ENCODE assay signal across 8 cellular contexts in the genomic region with DNA sequence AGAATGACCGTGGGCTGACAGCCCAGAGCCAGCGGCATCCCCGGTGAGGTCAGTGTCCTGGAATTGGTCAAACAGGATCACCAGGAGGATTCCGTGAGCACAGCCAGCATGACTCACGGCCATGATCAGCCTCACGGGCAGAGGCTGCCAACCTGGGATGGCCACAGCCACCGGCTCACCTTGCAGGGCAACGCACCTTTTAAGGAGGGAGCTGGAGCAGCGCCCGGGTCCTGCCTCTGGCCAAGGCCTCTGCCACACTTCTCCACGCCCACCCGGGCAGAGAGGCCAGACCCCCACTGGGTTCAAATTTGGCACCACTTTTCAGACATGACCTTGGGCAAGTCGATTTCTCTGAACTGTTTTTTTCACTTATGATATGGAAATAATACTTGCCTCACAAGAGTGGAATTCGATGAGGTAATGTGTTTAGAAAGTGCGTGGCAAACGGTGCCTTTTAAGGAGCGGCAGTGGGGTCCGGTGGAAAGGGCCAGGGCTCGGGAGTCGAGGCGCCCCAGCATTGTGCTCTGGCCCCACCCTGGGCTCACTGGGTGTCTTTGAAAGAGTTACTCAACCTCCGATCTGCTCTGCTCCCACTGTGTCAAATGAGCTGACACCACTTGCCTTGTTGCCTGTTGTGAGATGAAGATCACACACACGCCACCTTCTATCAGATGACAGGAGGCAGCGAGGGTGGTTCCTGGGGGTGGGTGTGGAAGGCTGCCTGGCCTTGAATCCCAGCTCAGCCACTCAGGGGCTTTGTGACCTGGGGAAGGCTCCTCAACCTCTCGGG. TPM values are rescaled to one million over a fixed set of nuclear protein-coding genes. Genes with fewer than 3 reads are reported as not detected.
DNase-seq lines count a peak whose midpoint lies in the region; ATAC-seq, FAIRE-seq and TF ChIP-seq lines count a peak whose summit lies in the region.

No MANE protein-coding gene starts in this region.

- H3K4me3 ChIP-seq in A549 (no peak overlapping the region), dorsolateral prefrontal cortex (no peak overlapping the region), mucosa of descending colon (no peak overlapping the region)

- H3K27ac ChIP-seq in A549 (peak overlapping the region; percentile 77 to 98), dorsolateral prefrontal cortex (peak overlapping the region in 38 of 59 donors; percentile 1 to 83 (median 50))

- TF ChIP-seq RAD21 in A549 (conservative IDR thresholded peaks at IDR 0.05 in 1 of 2, IDR thresholded peaks at IDR 0.05 in 1 of 2): no peak

- peak; percentile 75 to 87 for DNase-seq in A549 (ENCODE audit: low read depth in 1 of 2, low spot score in 1 of 2)
- DNase-seq in LoVo (ENCODE audit: low spot score): peak; percentile 60
- peak in 1 of 10 donors; percentile 45 for DNase-seq in dorsolateral prefrontal cortex
- peak; percentile 62 to 82 (median 79) for DNase-seq in mucosa of descending colon
- DNase-seq in NCI-H2227 treated with DMSO at 0.1 percent for 48 hours (lab: John Stamatoyannopoulos, UW): no peak
- DNase-seq in stimulated activated CD4-positive, alpha-beta T cell treated with anti-CD3 and anti-CD28 coated beads, Interleukin-4, amount 100 ng/mL, for 1 hour: no peak

- peak overlapping the region; percentile 66 for H3K4me2 ChIP-seq in A549

- POLR2A ChIA-PET in A549 (lab: Yijun Ruan, JAX): interaction anchor here (0.9 to 1.1 kb wide), 3 partner anchors 10 to 77 kb away, joined by 3 to 5 read pairs (median 3); a partner anchor contains a TSS

- FAIRE-seq in A549 (lab: Jason Lieb, UNC): no peak

- peak in 1 of 2 experiments; percentile 65; a peak in 1 of 5 replicates for TF ChIP-seq EP300 in A549 (IDR thresholded peaks at IDR 0.05)

- intact Hi-C loops in dorsolateral prefrontal cortex (cut with DNase I): no loop called here
- intact Hi-C loops in mucosa of descending colon (cut with DNase I, micrococcal nuclease): no loop called here

- 9% methylated on average over 13 of the region's 25 CpGs for WGBS in A549 (ENCODE audit: missing lambda C conversion rate)

- TF ChIP-seq CTCF in A549 (IDR thresholded peaks at IDR 0.05): no peak
- TF ChIP-seq CTCF in dorsolateral prefrontal cortex (IDR thresholded peaks at IDR 0.05 in 54 of 56, conservative IDR thresholded peaks at IDR 0.05 in 2 of 56; ENCODE audit: low read depth in 1 of 56, partially characterized antibody in 56 of 56): no peak
- no peak for TF ChIP-seq CTCF in mucosa of descending colon (IDR thresholded peaks at IDR 0.05)

- H3K4me1 ChIP-seq in A549 (peaks cover 89% of the 10 kb centered on the region), mucosa of descending colon (ENCODE audit: low read depth) (peaks cover 23% of the 10 kb centered on the region)

- H3K27me3 ChIP-seq in dorsolateral prefrontal cortex: no peaks in the 10 kb centered on the region

- ATAC-seq in A549 (peak; percentile 77 to 80), mucosa of descending colon (peak; percentile 84), GM19328 (IDR thresholded peaks at IDR 0.05; ENCODE audit: unreplicated experiment) (no peak), HG03280 (IDR thresholded peaks at IDR 0.05; ENCODE audit: unreplicated experiment) (no peak)

- no peaks in the 10 kb centered on the region for H3K36me3 ChIP-seq in mucosa of descending colon (ENCODE audit: low read depth)

- CTCF ChIA-PET in A549 (lab: Yijun Ruan, JAX): interaction anchor here (1.4 to 11.3 kb wide), 3 partner anchors 11 to 164 kb away, joined by 3 to 113 read pairs (median 5); no protein-coding TSS in a partner anchor

- TF ChIP-seq POLR2A in A549 (IDR thresholded peaks at IDR 0.05; ENCODE audit: low read length): no peak

- H3K9me3 ChIP-seq in A549: no peaks in the 10 kb centered on the region
- no peaks in the 10 kb centered on the region for H3K9me3 ChIP-seq in mucosa of descending colon

TF ChIP-seq in A549, 52 proteins besides CTCF, POLR2A, EP300 and RAD21 (continues in another document):
- TF ChIP-seq, protein P1, sequence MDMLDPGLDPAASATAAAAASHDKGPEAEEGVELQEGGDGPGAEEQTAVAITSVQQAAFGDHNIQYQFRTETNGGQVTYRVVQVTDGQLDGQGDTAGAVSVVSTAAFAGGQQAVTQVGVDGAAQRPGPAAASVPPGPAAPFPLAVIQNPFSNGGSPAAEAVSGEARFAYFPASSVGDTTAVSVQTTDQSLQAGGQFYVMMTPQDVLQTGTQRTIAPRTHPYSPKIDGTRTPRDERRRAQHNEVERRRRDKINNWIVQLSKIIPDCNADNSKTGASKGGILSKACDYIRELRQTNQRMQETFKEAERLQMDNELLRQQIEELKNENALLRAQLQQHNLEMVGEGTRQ (IDR thresholded peaks at IDR 0.05): no peak
- TF ChIP-seq ZSCAN20 (CRISPR knock-in tag; IDR thresholded peaks at IDR 0.05): no peak
- no peak for TF ChIP-seq ZNF302 (CRISPR knock-in tag; IDR thresholded peaks at IDR 0.05)
- TF ChIP-seq NFE2L2 (conservative IDR thresholded peaks at IDR 0.05; ENCODE audit: low read length): no peak
- TF ChIP-seq SREBF2 (IDR thresholded peaks at IDR 0.05): no peak
- TF ChIP-seq, protein P2, sequence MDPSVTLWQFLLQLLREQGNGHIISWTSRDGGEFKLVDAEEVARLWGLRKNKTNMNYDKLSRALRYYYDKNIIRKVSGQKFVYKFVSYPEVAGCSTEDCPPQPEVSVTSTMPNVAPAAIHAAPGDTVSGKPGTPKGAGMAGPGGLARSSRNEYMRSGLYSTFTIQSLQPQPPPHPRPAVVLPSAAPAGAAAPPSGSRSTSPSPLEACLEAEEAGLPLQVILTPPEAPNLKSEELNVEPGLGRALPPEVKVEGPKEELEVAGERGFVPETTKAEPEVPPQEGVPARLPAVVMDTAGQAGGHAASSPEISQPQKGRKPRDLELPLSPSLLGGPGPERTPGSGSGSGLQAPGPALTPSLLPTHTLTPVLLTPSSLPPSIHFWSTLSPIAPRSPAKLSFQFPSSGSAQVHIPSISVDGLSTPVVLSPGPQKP (IDR thresholded peaks at IDR 0.05; ENCODE audit: low read depth, low read length): no peak
- TF ChIP-seq RCOR1 (IDR thresholded peaks at IDR 0.05; ENCODE audit: low read depth, low read length): no peak
- TF ChIP-seq, protein P3, sequence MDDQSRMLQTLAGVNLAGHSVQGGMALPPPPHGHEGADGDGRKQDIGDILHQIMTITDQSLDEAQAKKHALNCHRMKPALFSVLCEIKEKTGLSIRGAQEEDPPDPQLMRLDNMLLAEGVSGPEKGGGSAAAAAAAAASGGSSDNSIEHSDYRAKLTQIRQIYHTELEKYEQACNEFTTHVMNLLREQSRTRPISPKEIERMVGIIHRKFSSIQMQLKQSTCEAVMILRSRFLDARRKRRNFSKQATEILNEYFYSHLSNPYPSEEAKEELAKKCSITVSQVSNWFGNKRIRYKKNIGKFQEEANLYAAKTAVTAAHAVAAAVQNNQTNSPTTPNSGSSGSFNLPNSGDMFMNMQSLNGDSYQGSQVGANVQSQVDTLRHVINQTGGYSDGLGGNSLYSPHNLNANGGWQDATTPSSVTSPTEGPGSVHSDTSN (IDR thresholded peaks at IDR 0.05): 0 out of 2 replicates have a peak, but pooled peaks have one; percentile 11
- TF ChIP-seq, protein P4, sequence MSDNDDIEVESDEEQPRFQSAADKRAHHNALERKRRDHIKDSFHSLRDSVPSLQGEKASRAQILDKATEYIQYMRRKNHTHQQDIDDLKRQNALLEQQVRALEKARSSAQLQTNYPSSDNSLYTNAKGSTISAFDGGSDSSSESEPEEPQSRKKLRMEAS (IDR thresholded peaks at IDR 0.05): peak; percentile 60
- TF ChIP-seq, protein P5, sequence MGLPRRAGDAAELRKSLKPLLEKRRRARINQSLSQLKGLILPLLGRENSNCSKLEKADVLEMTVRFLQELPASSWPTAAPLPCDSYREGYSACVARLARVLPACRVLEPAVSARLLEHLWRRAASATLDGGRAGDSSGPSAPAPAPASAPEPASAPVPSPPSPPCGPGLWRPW (IDR thresholded peaks at IDR 0.05): no peak
- TF ChIP-seq CHD4 (IDR thresholded peaks at IDR 0.05; ENCODE audit: borderline replicate concordance): no peak
- TF ChIP-seq RARB (CRISPR knock-in tag; IDR thresholded peaks at IDR 0.05): no peak
- TF ChIP-seq ESRRA (IDR thresholded peaks at IDR 0.05; ENCODE audit: borderline replicate concordance, low read length): 0 out of 2 replicates have a peak, but pooled peaks have one; percentile 33
- peak in 1 of 2 experiments; percentile 37; a peak in 1 of 4 replicates for TF ChIP-seq CEBPB (IDR thresholded peaks at IDR 0.05)
- TF ChIP-seq NR3C1 (IDR thresholded peaks at IDR 0.05): no peak
- TF ChIP-seq TFCP2L1 (CRISPR knock-in tag; IDR thresholded peaks at IDR 0.05): no peak
- TF ChIP-seq KDM1A (IDR thresholded peaks at IDR 0.05; ENCODE audit: low read depth): no peak
- TF ChIP-seq EHMT2 (IDR thresholded peaks at IDR 0.05; ENCODE audit: low read depth): no peak
- TF ChIP-seq ZFP36 (IDR thresholded peaks at IDR 0.05; ENCODE audit: borderline replicate concordance, partially characterized antibody): no peak
- peak; percentile 74 for TF ChIP-seq JUNB (IDR thresholded peaks at IDR 0.05)
- no peak for TF ChIP-seq HDAC2 (IDR thresholded peaks at IDR 0.05)
- no peak for TF ChIP-seq HOXB13 (CRISPR knock-in tag; IDR thresholded peaks at IDR 0.05; ENCODE audit: low read depth)
- no peak for TF ChIP-seq RFX5 (IDR thresholded peaks at IDR 0.05)
- peak; percentile 58; a peak in 4 of 5 replicates for TF ChIP-seq JUN (IDR thresholded peaks at IDR 0.05)
- TF ChIP-seq TP53 (CRISPR knock-in tag; IDR thresholded peaks at IDR 0.05): no peak
- TF ChIP-seq RNF2 (IDR thresholded peaks at IDR 0.05; ENCODE audit: borderline replicate concordance, low read depth): no peak
- TF ChIP-seq HEYL (CRISPR knock-in tag; IDR thresholded peaks at IDR 0.05): no peak

RNA-seq across cellular contexts. Expression of a gene that starts 16.0 kb away (rescaled TPM):
- polyA plus RNA-seq in A549 (2011; rRNA removed): 84.5 and 89.6 TPM in 2 replicates
- polyA plus RNA-seq in A549 (2012; cell fraction: cytosol; rRNA removed): 114 and 144 TPM in 2 replicates
- polyA plus RNA-seq in A549 (2012; cell fraction: nucleus; rRNA removed): 75.7 and 84.1 TPM in 2 replicates
- polyA plus RNA-seq in A549 (2017; fragmentation: RNase III; extraction: RNeasy Plus Mini Kit Qiagen cat#74134 plus additional on column Dnase treatment): 82.2 to 90.5 TPM (median 83.6 TPM) in 3 replicates
- 53.2 and 56.1 TPM in 2 replicates for polyA minus RNA-seq in A549 (2011; rRNA and poly(A)+ RNA removed)
- total RNA-seq in dorsolateral prefrontal cortex: 10 to 100 TPM; 47.2 to 80.9 (median 65.4) TPM
- 100 to 1,000 TPM in 1 of 3 donors, 10 to 100 TPM in 2; 73.2 to 101 (median 95.8) TPM for total RNA-seq in mucosa of descending colon

RNA-seq across cellular contexts. Expression of a gene that starts 41.4 kb away (rescaled TPM):
- polyA plus RNA-seq in A549 (2011; rRNA removed): 5.7 and 7.2 TPM in 2 replicates
- polyA plus RNA-seq in A549 (2012; cell fraction: cytosol; rRNA removed): 7.8 and 11.3 TPM in 2 replicates
- polyA plus RNA-seq in A549 (2012; cell fraction: nucleus; rRNA removed): 14.2 and 17.7 TPM in 2 replicates
- polyA plus RNA-seq in A549 (2017; fragmentation: RNase III; extraction: RNeasy Plus Mini Kit Qiagen cat#74134 plus additional on column Dnase treatment): 11.6 to 12.3 TPM (median 12.3 TPM) in 3 replicates
- 9.8 and 12.2 TPM in 2 replicates for polyA minus RNA-seq in A549 (2011; rRNA and poly(A)+ RNA removed)
- 10 to 100 TPM; 32.6 to 77.4 (median 49.9) TPM for total RNA-seq in dorsolateral prefrontal cortex
- total RNA-seq in mucosa of descending colon: 1 to 10 TPM; 2.8 to 8.6 (median 6.4) TPM

Comparison
In these comparisons a context has a peak if more than half of its experiments do, and no peak if none do; other contexts are left out.
1. ATAC-seq: peak in A549 (2 of 2) and mucosa of descending colon (single experiment); none in GM19328 (single experiment) and HG03280 (single experiment).
2. DNase-seq: peak in A549 (2 of 2), LoVo (single experiment) and mucosa of descending colon (3 of 3); none in NCI-H2227 treated with DMSO at 0.1 percent for 48 hours (single experiment) and stimulated activated CD4-positive, alpha-beta T cell treated with anti-CD3 and anti-CD28 coated beads, Interleukin-4, amount 100 ng/mL, for 1 hour (single experiment).